ENCODE assay signal across 8 cellular contexts in genomic region chr10:86413046-86413728, GRCh38. TPM values are rescaled to one million over a fixed set of nuclear protein-coding genes. Genes with fewer than 3 reads are reported as not detected.
DNase-seq lines count a peak whose midpoint lies in the region; ATAC-seq and TF ChIP-seq lines count a peak whose summit lies in the region.

No MANE protein-coding gene starts in this region.

- H3K36me3 ChIP-seq in ascending aorta: no peaks in the 10 kb centered on the region
- H3K36me3 ChIP-seq in transverse colon: no peaks in the 10 kb centered on the region
- H3K36me3 ChIP-seq in stomach: no peaks in the 10 kb centered on the region

- H3K27me3 ChIP-seq in ascending aorta (no peaks in the 10 kb centered on the region), transverse colon (no peaks in the 10 kb centered on the region), stomach (no peaks in the 10 kb centered on the region)

- TF ChIP-seq EP300 in transverse colon (IDR thresholded peaks at IDR 0.05; ENCODE audit: low read depth) (no peak), stomach (IDR thresholded peaks at IDR 0.05) (no peak)

- H3K9me3 ChIP-seq in ascending aorta: peaks cover 0 to 4% of the 10 kb centered on the region in 2 donors
- H3K9me3 ChIP-seq in transverse colon: no peaks in the 10 kb centered on the region
- H3K9me3 ChIP-seq in stomach: no peaks in the 10 kb centered on the region

- intact Hi-C loops in ascending aorta (cut with DNase I): loop anchor here (5.0 kb wide), 1 partner anchor 224 kb away; no protein-coding TSS in a partner anchor
- intact Hi-C loops in transverse colon (cut with DNase I; ENCODE audit: low total_unique reads): no loop called here
- intact Hi-C loops in stomach (cut with DNase I; ENCODE audit: low total_unique reads): no loop called here

- H3K27ac ChIP-seq in ascending aorta (peak overlapping the region; percentile 79), transverse colon (peak overlapping the region; percentile 2 to 54 (median 48)), stomach (peak overlapping the region in 2 of 5 donors; percentile 46 to 64)

- 35 to 53% methylated on average over 6 of the region's 6 CpGs for WGBS in transverse colon (ENCODE audit: low coverage in 1 of 2), 2 donors
- WGBS in stomach, 5 donors: 29 to 44% (median 40%) methylated on average over 6 of the region's 6 CpGs

- in situ Hi-C loops in transverse colon (cut with MboI; ENCODE audit: low pct_ligation_motif_present in 1 of 4, low pct_unique_long_range_greater_than_20kb in 1 of 4, low sequenced_read_pairs in 3 of 4): no loop called here

- peaks cover 7 to 27% of the 10 kb centered on the region in 2 donors for H3K4me1 ChIP-seq in ascending aorta
- H3K4me1 ChIP-seq in transverse colon: peaks cover 4 to 28% (median 12%) of the 10 kb centered on the region in 4 donors
- H3K4me1 ChIP-seq in stomach: peaks cover 7 to 50% (median 32%) of the 10 kb centered on the region in 4 donors

- TF ChIP-seq POLR2A in transverse colon (IDR thresholded peaks at IDR 0.05) (no peak), stomach (IDR thresholded peaks at IDR 0.05) (no peak)

- ATAC-seq in GM21360 (IDR thresholded peaks at IDR 0.05; ENCODE audit: unreplicated experiment): peak; percentile 71
- ATAC-seq in HG03521 (IDR thresholded peaks at IDR 0.05; ENCODE audit: unreplicated experiment): peak; percentile 66
- ATAC-seq in left lobe of liver: no peak

- H3K4me3 ChIP-seq in ascending aorta (peak overlapping the region in 1 of 2 donors; percentile 9), transverse colon (no peak overlapping the region), stomach (no peak overlapping the region)

- no peak for TF ChIP-seq CTCF in ascending aorta (IDR thresholded peaks at IDR 0.05)
- TF ChIP-seq CTCF in transverse colon (IDR thresholded peaks at IDR 0.05): no peak
- TF ChIP-seq CTCF in stomach (IDR thresholded peaks at IDR 0.05): no peak

- DNase-seq in GDM1 (lab: John Stamatoyannopoulos, UW) (peak; percentile 48), ascending aorta (ENCODE audit: low spot score in 2 of 2) (no peak), transverse colon (no peak), left lobe of liver (ENCODE audit: low spot score) (no peak), stomach (no peak), hypothalamus (lab: John Stamatoyannopoulos, UW) (no peak)

RNA-seq across cellular contexts. Expression of gene GRID1, which starts 46.6 kb away (rescaled TPM):
- total RNA-seq in ascending aorta (1.4 TPM), transverse colon (1 to 10 TPM in 2 of 4 donors, under 1 TPM in 2; 0.40 to 1.9 (median 1.00) TPM), left lobe of liver (0.58 TPM), stomach (1 to 10 TPM in 4 of 5 donors, not detected in 1; 1.0 to 8.5 (median 1.9) TPM)
- under 1 TPM; 0.31 to 0.63 (median 0.50) TPM for polyA plus RNA-seq in stomach
